19 cellular contexts compared by ENCODE assay signal in genomic region chr10:121113385-121113696, GRCh38.
DNase-seq lines count a peak whose midpoint lies in the region; ATAC-seq, FAIRE-seq and TF ChIP-seq lines count a peak whose summit lies in the region.
"Had no signal": no experiment of that assay in that cellular context is flagged by ENCODE, and none has a peak within 500 bp of the region (broad histone marks: within the 10 kb centered on the region; RNA-seq: fewer than 3 reads in every experiment).

No MANE protein-coding gene starts in this region.

- no peak overlapping the region for H3K4me3 ChIP-seq in kidney (ENCODE audit: low read length in 2 of 2)
- H3K4me3 ChIP-seq: ovary had no signal

- no peak overlapping the region for H3K9ac ChIP-seq in kidney (ENCODE audit: low read length in 2 of 2)
- H3K9ac ChIP-seq: KMS-11 had no signal

- no peak for FAIRE-seq in kidney (lab: Jason Lieb, UNC)

- peaks cover 19% of the 10 kb centered on the region for H3K36me3 Mint-ChIP-seq in nephron progenitor cell (ENCODE audit: low read depth)

- H3K36me3 ChIP-seq in kidney (ENCODE audit: control insufficient read depth in 1 of 2, insufficient read depth in 2 of 2, low read length in 2 of 2): no peaks in the 10 kb centered on the region
- H3K36me3 ChIP-seq: ovary had no signal

- H3K27me3 Mint-ChIP-seq in nephron progenitor cell (ENCODE audit: low read depth, poor library complexity): peaks cover 4% of the 10 kb centered on the region

- H3K4me3 Mint-ChIP-seq in nephron progenitor cell: no peak overlapping the region

- H3K9me3 ChIP-seq in kidney (ENCODE audit: control insufficient read depth in 1 of 2, low read length in 2 of 2): peaks cover 0 to 4% of the 10 kb centered on the region in 2 donors
- H3K9me3 ChIP-seq: ovary had no signal

- peak; percentile 4 for DNase-seq in Daoy (ENCODE audit: low read depth)
- peak; percentile 69 for DNase-seq in NCI-H226
- peak; percentile 36 for DNase-seq in epithelial cell of prostate (ENCODE audit: low read depth, low spot score)
- no peak for DNase-seq in nephron progenitor cell
- no peak for DNase-seq in SK-N-DZ (ENCODE audit: low spot score)
- no peak for DNase-seq in kidney
- DNase-seq in stimulated activated naive CD8-positive, alpha-beta T cell treated with anti-CD3 and anti-CD28 coated beads, Interleukin-15, Interleukin-2, amounts not matched to agents 100 U/mL and 50 U/mL, for 24 hours: no peak
- no peak for DNase-seq in A172 (ENCODE audit: low spot score)
- DNase-seq: activated CD4-positive, alpha-beta T cell treated with anti-CD3 and anti-CD28 coated beads for 48 hours; activated CD8-positive, alpha-beta memory T cell treated with anti-CD3 and anti-CD28 coated beads, Interleukin-2, amount 50 U/mL, for 4 hours; activated effector memory CD4-positive, alpha-beta T cell treated with Interleukin-2 at 50 U/mL for 16 hours; caudate nucleus; NCI-H2029; ovary; RPMI8226; stimulated activated naive CD4-positive, alpha-beta T cell treated with Interleukin-2 at 50 U/mL for 16 hours had no signal

- no peak for ATAC-seq in stimulated activated naive CD8-positive, alpha-beta T cell treated with anti-CD3 and anti-CD28 coated beads, Interleukin-15, Interleukin-2, amounts not matched to agents 100 U/mL and 50 U/mL, for 24 hours
- ATAC-seq: esophagus mucosa had no signal

- intact Hi-C loops in kidney (cut with DNase I): no loop called here

- TF ChIP-seq CTCF in nephron progenitor cell (IDR thresholded peaks at IDR 0.05): no peak
- no peak for TF ChIP-seq CTCF in kidney (IDR thresholded peaks at IDR 0.05; ENCODE audit: borderline replicate concordance, extremely low read depth, insufficient read depth)

- H3K9me3 Mint-ChIP-seq in nephron progenitor cell: peaks cover 29% of the 10 kb centered on the region

- peak overlapping the region; percentile 97 for H3K27ac Mint-ChIP-seq in nephron progenitor cell

- peaks cover 39% of the 10 kb centered on the region for H3K4me1 Mint-ChIP-seq in nephron progenitor cell

- H3K4me1 ChIP-seq in kidney (ENCODE audit: control insufficient read depth in 1 of 2, insufficient read depth in 1 of 2, low read depth in 1 of 2, low read length in 2 of 2): no peaks in the 10 kb centered on the region

- H3K27ac ChIP-seq in epithelial cell of prostate: peak overlapping the region; percentile 33
- no peak overlapping the region for H3K27ac ChIP-seq in kidney (ENCODE audit: low read depth in 2 of 2, low read length in 2 of 2)
- H3K27ac ChIP-seq: C4-2B, KMS-11, ovary had no signal

Comparison
In these comparisons a context has a peak if more than half of its experiments do, and no peak if none do; other contexts are left out.
1. DNase-seq: peak in Daoy (single experiment), NCI-H226 (single experiment) and epithelial cell of prostate (single experiment); none in nephron progenitor cell (single experiment), SK-N-DZ (single experiment), kidney (single experiment), stimulated activated naive CD8-positive, alpha-beta T cell treated with anti-CD3 and anti-CD28 coated beads, Interleukin-15, Interleukin-2, amounts not matched to agents 100 U/mL and 50 U/mL, for 24 hours (single experiment) and A172 (single experiment).